ENCODE assay signal across 11 cellular contexts in genomic region chr7:114047889-114048288, GRCh38.
A peak's percentile ranks its signal among the peaks of the same experiment; 100 is the strongest.
DNase-seq lines count a peak whose midpoint lies in the region; ATAC-seq and TF ChIP-seq lines count a peak whose summit lies in the region.
"Had no signal": no experiment of that assay in that cellular context is flagged by ENCODE, and none has a peak within 500 bp of the region (broad histone marks: within the 10 kb centered on the region; RNA-seq: fewer than 3 reads in every experiment).

No MANE protein-coding gene starts in this region.

- TF ChIP-seq RAD21 in SK-N-SH (IDR thresholded peaks at IDR 0.05; ENCODE audit: low read length), result no peak

- H3K4me1 ChIP-seq in breast epithelium (no peaks in the 10 kb centered on the region), SK-N-SH (ENCODE audit: control insufficient read depth in 1 of 2, insufficient read depth in 2 of 2, low read depth in 1 of 2, low read length in 1 of 2) (peaks cover 0 to 7% of the 10 kb centered on the region in 2 experiments; a peak in 2 of 4 replicates), thoracic aorta (ENCODE audit: control insufficient read depth in 1 of 2, low read depth in 2 of 2) (peaks cover 3 to 13% of the 10 kb centered on the region in 2 donors)

- BruUV-seq in MCF 10A (replicated peaks; lab: Mats Ljungman, UMichigan), result no TSS peak

- peak overlapping the region; percentile 59 for H3K4me2 ChIP-seq in SK-N-SH

- peaks cover 6% of the 10 kb centered on the region for H3F3A ChIP-seq in SK-N-SH (replicated peaks; ENCODE audit: insufficient read depth)

- intact Hi-C loops in MCF 10A (cut with micrococcal nuclease), result no loop called here
- intact Hi-C loops in breast epithelium (cut with DNase I; ENCODE audit: low total_unique reads), result no loop called here

- 12% methylated on average over 2 of the region's 2 CpGs for WGBS in SK-N-SH (ENCODE audit: low lambda C conversion rate)

- H3K36me3 ChIP-seq in breast epithelium (no peaks in the 10 kb centered on the region), SK-N-SH (replicated peaks in 1 of 2; ENCODE audit: control insufficient read depth in 1 of 2, insufficient read depth in 2 of 2, low read length in 1 of 2) (no peaks in the 10 kb centered on the region), thoracic aorta (no peaks in the 10 kb centered on the region)

- no peak overlapping the region for H3K27ac Mint-ChIP-seq in MCF 10A (ENCODE audit: low read depth, unreplicated experiment)

- H3K27me3 ChIP-seq in breast epithelium (no peaks in the 10 kb centered on the region), SK-N-SH (ENCODE audit: insufficient read depth) (no peaks in the 10 kb centered on the region; the same call in 1 of the 2 replicates), thoracic aorta (replicated peaks; ENCODE audit: insufficient read depth) (no peaks in the 10 kb centered on the region)

- peak overlapping the region; percentile 70 for H3K4me3 Mint-ChIP-seq in MCF 10A (ENCODE audit: unreplicated experiment)

- ATAC-seq in thoracic aorta (ENCODE audit: insufficient number of reproducible peaks, low FRiP score, low read depth) (peak; percentile 74), GM21576 (IDR thresholded peaks at IDR 0.05; ENCODE audit: unreplicated experiment) (no peak)

- no peaks in the 10 kb centered on the region for H3K27me3 Mint-ChIP-seq in MCF 10A (ENCODE audit: insufficient read depth, unreplicated experiment)

- H3K9me2 ChIP-seq in SK-N-SH, result no peaks in the 10 kb centered on the region

- H3K9me3 ChIP-seq in breast epithelium (no peaks in the 10 kb centered on the region), SK-N-SH (no peaks in the 10 kb centered on the region), thoracic aorta (no peaks in the 10 kb centered on the region)

- H3K9ac ChIP-seq in SK-N-SH, result no peak overlapping the region

- no peak for TF ChIP-seq EP300 in SK-N-SH (IDR thresholded peaks at IDR 0.05; ENCODE audit: borderline replicate concordance in 1 of 2, low read depth in 1 of 2, low read length in 1 of 2)

- CTCF ChIA-PET in MCF 10A (lab: Yijun Ruan, JAX) (interaction anchor here (1.2 kb wide), 1 partner anchor 22 kb away, joined by 4 read pairs; no protein-coding TSS in a partner anchor), SK-N-SH (lab: Yijun Ruan, JAX) (interaction anchor here (1.4 kb wide), 1 partner anchor 13 kb away, joined by 3 read pairs; no protein-coding TSS in a partner anchor)

- H3K27ac ChIP-seq in breast epithelium, result no peak overlapping the region
- H3K27ac ChIP-seq in SK-N-SH (ENCODE audit: low read depth in 2 of 2, low read length in 1 of 2), result no peak overlapping the region
- no peak overlapping the region for H3K27ac ChIP-seq in thoracic aorta

- no peaks in the 10 kb centered on the region for H3K79me2 ChIP-seq in SK-N-SH (ENCODE audit: insufficient read depth)

- H3K4me3 ChIP-seq in breast epithelium, result no peak overlapping the region
- H3K4me3 ChIP-seq in SK-N-SH (ENCODE audit: low read depth in 2 of 2, low read length in 1 of 2), result peak overlapping the region; percentile 48 to 57; a peak in 3 of 4 replicates
- H3K4me3 ChIP-seq in fibroblast of mammary gland (ENCODE audit: control insufficient read depth, low read depth, low read length), result no peak overlapping the region
- H3K4me3 ChIP-seq in thoracic aorta, result peak overlapping the region; percentile 52

- no peaks in the 10 kb centered on the region for H3K9me3 Mint-ChIP-seq in MCF 10A (ENCODE audit: unreplicated experiment)

- POLR2A ChIA-PET in MCF 10A (lab: Yijun Ruan, JAX) (no interaction called here), SK-N-SH (lab: Yijun Ruan, JAX) (no interaction called here)

- TF ChIP-seq CTCF in MCF 10A (IDR thresholded peaks at IDR 0.05; ENCODE audit: unreplicated experiment) (no peak), breast epithelium (IDR thresholded peaks at IDR 0.05) (no peak), SK-N-SH (IDR thresholded peaks at IDR 0.05) (no peak), fibroblast of mammary gland (conservative IDR thresholded peaks at IDR 0.05; ENCODE audit: control insufficient read depth, insufficient read depth, low read depth, low read length) (no peak), thoracic aorta (IDR thresholded peaks at IDR 0.05) (no peak)

- no peak for TF ChIP-seq POLR2A in breast epithelium (IDR thresholded peaks at IDR 0.05)

- H3K4me1 Mint-ChIP-seq in MCF 10A (ENCODE audit: insufficient read depth, unreplicated experiment), result peaks cover 9% of the 10 kb centered on the region

- DNase-seq in MCF 10A (ENCODE audit: unreplicated experiment) (peak; percentile 54), breast epithelium (ENCODE audit: low spot score in 2 of 2) (no peak), SK-N-SH (no peak), fibroblast of mammary gland (ENCODE audit: low read depth) (peak; percentile 88), thoracic aorta (ENCODE audit: low spot score) (no peak), Kasumi-1 (lab: John Stamatoyannopoulos, UW) (no peak), HuH-7 (ENCODE audit: low spot score) (no peak)
- DNase-seq: DMS 273 treated with DMSO at 0.1 percent for 48 hours; NCI-H1048; stimulated activated CD4-positive, alpha-beta T cell treated with anti-CD3 and anti-CD28 coated beads, Interleukin-2, amount 100 ng/mL, for 24 hours had no signal

- peak overlapping the region; percentile 80 for H2AFZ ChIP-seq in SK-N-SH (ENCODE audit: low read depth)

- no peaks in the 10 kb centered on the region for H3K36me3 Mint-ChIP-seq in MCF 10A (ENCODE audit: insufficient read depth, unreplicated experiment)

- no peaks in the 10 kb centered on the region for H4K20me1 ChIP-seq in SK-N-SH (ENCODE audit: insufficient read depth)

TF ChIP-seq in SK-N-SH, 30 proteins besides CTCF, POLR2A, EP300 and RAD21:
- TF ChIP-seq EZH2phosphoT487 (IDR thresholded peaks at IDR 0.05; ENCODE audit: borderline replicate concordance, low read depth) (no peak), CHD2 (IDR thresholded peaks at IDR 0.05; ENCODE audit: low read length, partially characterized antibody) (no peak), YY1 (IDR thresholded peaks at IDR 0.05; ENCODE audit: low read depth) (no peak), TEAD4 (IDR thresholded peaks at IDR 0.05; ENCODE audit: borderline replicate concordance, insufficient read depth) (no peak), RXRA (IDR thresholded peaks at IDR 0.05; ENCODE audit: borderline replicate concordance, low read depth) (no peak), SMC3 (IDR thresholded peaks at IDR 0.05; ENCODE audit: low read depth, low read length) (no peak)
- TF ChIP-seq, protein P1, sequence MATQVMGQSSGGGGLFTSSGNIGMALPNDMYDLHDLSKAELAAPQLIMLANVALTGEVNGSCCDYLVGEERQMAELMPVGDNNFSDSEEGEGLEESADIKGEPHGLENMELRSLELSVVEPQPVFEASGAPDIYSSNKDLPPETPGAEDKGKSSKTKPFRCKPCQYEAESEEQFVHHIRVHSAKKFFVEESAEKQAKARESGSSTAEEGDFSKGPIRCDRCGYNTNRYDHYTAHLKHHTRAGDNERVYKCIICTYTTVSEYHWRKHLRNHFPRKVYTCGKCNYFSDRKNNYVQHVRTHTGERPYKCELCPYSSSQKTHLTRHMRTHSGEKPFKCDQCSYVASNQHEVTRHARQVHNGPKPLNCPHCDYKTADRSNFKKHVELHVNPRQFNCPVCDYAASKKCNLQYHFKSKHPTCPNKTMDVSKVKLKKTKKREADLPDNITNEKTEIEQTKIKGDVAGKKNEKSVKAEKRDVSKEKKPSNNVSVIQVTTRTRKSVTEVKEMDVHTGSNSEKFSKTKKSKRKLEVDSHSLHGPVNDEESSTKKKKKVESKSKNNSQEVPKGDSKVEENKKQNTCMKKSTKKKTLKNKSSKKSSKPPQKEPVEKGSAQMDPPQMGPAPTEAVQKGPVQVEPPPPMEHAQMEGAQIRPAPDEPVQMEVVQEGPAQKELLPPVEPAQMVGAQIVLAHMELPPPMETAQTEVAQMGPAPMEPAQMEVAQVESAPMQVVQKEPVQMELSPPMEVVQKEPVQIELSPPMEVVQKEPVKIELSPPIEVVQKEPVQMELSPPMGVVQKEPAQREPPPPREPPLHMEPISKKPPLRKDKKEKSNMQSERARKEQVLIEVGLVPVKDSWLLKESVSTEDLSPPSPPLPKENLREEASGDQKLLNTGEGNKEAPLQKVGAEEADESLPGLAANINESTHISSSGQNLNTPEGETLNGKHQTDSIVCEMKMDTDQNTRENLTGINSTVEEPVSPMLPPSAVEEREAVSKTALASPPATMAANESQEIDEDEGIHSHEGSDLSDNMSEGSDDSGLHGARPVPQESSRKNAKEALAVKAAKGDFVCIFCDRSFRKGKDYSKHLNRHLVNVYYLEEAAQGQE (IDR thresholded peaks at IDR 0.05; ENCODE audit: low read depth, low read length), result no peak

Comparison
In these comparisons a context has a peak if more than half of its experiments do, and no peak if none do; other contexts are left out.
1. DNase-seq: peak in MCF 10A (single experiment) and fibroblast of mammary gland (single experiment); none in breast epithelium (0 of 2), SK-N-SH (single experiment), thoracic aorta (single experiment), Kasumi-1 (0 of 2) and HuH-7 (single experiment).
2. H3K4me3 ChIP-seq: peak in SK-N-SH (2 of 2) and thoracic aorta (single experiment); none in breast epithelium (0 of 3) and fibroblast of mammary gland (single experiment).